Comparison of ENCODE assay signal across 26 cellular contexts in the genomic region with DNA sequence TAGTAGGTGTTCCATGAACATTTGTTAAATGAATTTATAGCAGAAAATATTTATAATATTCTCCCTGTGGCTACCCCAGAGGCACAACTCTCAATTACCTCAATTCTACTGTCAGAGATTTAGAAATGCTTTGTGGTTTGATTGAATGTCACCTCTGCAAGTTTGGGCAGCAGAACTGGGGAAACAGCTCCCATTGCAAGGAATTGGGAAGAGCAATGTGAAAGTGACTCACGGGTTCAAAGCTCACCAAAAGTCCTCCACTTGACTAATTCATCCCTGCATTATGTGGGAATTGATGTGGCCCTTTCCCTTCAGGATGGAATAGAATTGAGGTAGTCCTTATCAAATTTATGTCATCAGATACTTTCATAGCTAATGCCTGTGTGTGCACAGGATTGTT.
"Had no signal": no experiment of that assay in that cellular context is flagged by ENCODE, and none has a peak within 500 bp of the region (broad histone marks: within the 10 kb centered on the region; RNA-seq: fewer than 3 reads in every experiment).

No MANE protein-coding gene starts in this region.

- H3K4me2 ChIP-seq: hepatocyte had no signal

- H2AFZ ChIP-seq: hepatocyte had no signal

- H3K27ac ChIP-seq: coronary artery, dorsolateral prefrontal cortex, epithelial cell of prostate, esophagus squamous epithelium, gastroesophageal sphincter, heart left ventricle, hepatocyte, left lung, lower lobe of right lung had no signal

- H3K4me1 ChIP-seq: esophagus squamous epithelium, gastroesophageal sphincter, heart left ventricle, left lung, lower lobe of right lung had no signal

- H3K27me3 ChIP-seq: dorsolateral prefrontal cortex, esophagus squamous epithelium, gastroesophageal sphincter, heart left ventricle, hepatocyte, left lung had no signal

- H3K4me3 ChIP-seq: coronary artery, dorsolateral prefrontal cortex, esophagus squamous epithelium, gastroesophageal sphincter, heart left ventricle, hepatocyte, left lung, lower lobe of right lung had no signal

- FAIRE-seq: colon, endothelial cell of umbilical vein, frontal cortex had no signal

- DNase-seq: dermis blood vessel endothelial cell; dorsolateral prefrontal cortex; effector CD4-positive, alpha-beta T cell; effector memory CD4-positive, alpha-beta T cell; erythroblast; esophagus squamous epithelium; foreskin fibroblast; heart left ventricle; hypothalamus; immature natural killer cell; islet precursor cell; left cardiac atrium; left lung; left ventricle myocardium superior; lower lobe of right lung; mesendoderm; midbrain; naive thymus-derived CD4-positive, alpha-beta T cell; natural killer cell had no signal

- H3K9me3 ChIP-seq: esophagus squamous epithelium, gastroesophageal sphincter, heart left ventricle, left lung, lower lobe of right lung had no signal

- H3K36me3 ChIP-seq: esophagus squamous epithelium, gastroesophageal sphincter, heart left ventricle, left lung, lower lobe of right lung had no signal

- H3K79me2 ChIP-seq: hepatocyte had no signal
